8 cellular contexts compared by ENCODE assay signal in the genomic region with DNA sequence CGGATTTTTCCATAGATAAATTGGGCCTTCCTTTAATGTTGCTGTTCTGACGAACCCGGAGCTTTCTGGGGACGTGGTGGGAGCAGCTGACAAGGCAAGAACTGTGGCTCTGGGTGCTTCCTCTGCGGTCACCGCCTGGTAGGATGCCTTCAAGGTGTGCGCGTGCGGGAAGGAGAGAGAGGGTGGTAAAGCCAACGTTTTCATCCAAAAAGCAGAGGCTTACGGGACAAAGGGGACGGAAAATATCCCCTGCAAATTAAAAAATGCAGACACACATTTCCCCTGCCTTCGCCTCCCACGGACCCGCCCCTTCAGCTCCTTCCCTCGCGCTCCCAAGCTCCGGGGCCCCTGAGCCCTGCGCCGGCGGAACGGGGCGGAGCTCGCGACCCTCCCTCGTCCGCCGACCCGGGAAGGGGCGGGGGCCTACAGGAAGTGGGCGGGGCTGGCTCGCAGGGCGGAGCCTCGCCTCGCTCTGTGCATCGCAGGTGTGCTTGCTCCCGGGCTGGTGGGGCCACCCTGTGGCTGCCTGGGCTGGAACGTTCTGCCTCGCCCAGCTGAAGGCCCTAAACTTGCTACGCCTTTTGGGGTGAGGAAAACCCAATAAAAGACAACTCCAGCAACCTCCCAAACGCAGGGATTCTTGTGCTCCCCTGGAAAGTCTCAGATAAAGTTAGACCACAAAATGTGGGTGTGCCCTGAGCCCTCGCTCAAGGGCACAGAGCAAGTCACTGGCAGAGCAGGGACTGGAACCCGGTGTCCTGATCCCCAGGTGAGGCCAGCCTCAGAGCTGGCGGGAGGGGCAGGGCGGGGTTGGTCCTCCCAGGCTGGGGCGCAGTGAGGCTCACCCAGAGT. TPM values are rescaled to one million over a fixed set of nuclear protein-coding genes. Genes with fewer than 3 reads are reported as not detected.
DNase-seq lines count a peak whose midpoint lies in the region; ATAC-seq and TF ChIP-seq lines count a peak whose summit lies in the region.

No MANE protein-coding gene starts in this region.

- no peaks in the 10 kb centered on the region for H3K36me3 ChIP-seq in mucosa of stomach (ENCODE audit: control insufficient read depth, insufficient read depth, low read length)

- peaks cover 31% of the 10 kb centered on the region for H3K4me1 ChIP-seq in mucosa of stomach (ENCODE audit: control insufficient read depth, insufficient read depth, low read length)

- H3K27me3 Mint-ChIP-seq in Calu3 (ENCODE audit: unreplicated experiment), result peaks cover 35% of the 10 kb centered on the region

- peak; percentile 84 for DNase-seq in Calu3
- DNase-seq in NAMALWA (ENCODE audit: low spot score), result peak; percentile 79
- DNase-seq in activated CD4-positive, alpha-beta T cell treated with anti-CD3 and anti-CD28 coated beads for 4 hours, result peak; percentile 81 to 84
- DNase-seq in dorsolateral prefrontal cortex, result peak in 3 of 10 donors; percentile 48 to 65 (median 50)
- DNase-seq in stimulated activated CD8-positive, alpha-beta memory T cell treated with anti-CD3 and anti-CD28 coated beads, Interleukin-4, amount 100 ng/mL, for 48 hours, result peak; percentile 83
- no peak for DNase-seq in pons (ENCODE audit: low spot score)

- peaks cover 9% of the 10 kb centered on the region for H3K36me3 Mint-ChIP-seq in Calu3 (ENCODE audit: insufficient read depth, unreplicated experiment)

- no peaks in the 10 kb centered on the region for H3K9me3 Mint-ChIP-seq in Calu3 (ENCODE audit: low read depth, unreplicated experiment)

- peak overlapping the region in 58 of 59 donors; percentile 13 to 71 (median 51) for H3K4me3 ChIP-seq in dorsolateral prefrontal cortex
- peak overlapping the region; percentile 28 for H3K4me3 ChIP-seq in mucosa of stomach (ENCODE audit: low read length)

- H3K4me1 Mint-ChIP-seq in Calu3 (ENCODE audit: low read depth, unreplicated experiment), result peaks cover 14% of the 10 kb centered on the region

- H3K27ac ChIP-seq in dorsolateral prefrontal cortex, result peak overlapping the region in 32 of 59 donors; percentile 2 to 81 (median 38)

- intact Hi-C loops in Calu3 (cut with micrococcal nuclease; ENCODE audit: unreplicated experiment), result loop anchor here (10.0 kb wide), 2 partner anchors 215 to 415 kb away; a partner anchor contains a TSS
- intact Hi-C loops in dorsolateral prefrontal cortex (cut with DNase I), result loop anchor here (5.0 to 10.0 kb wide), 7 partner anchors 102 to 655 kb away; a partner anchor contains a TSS

- H3K27ac Mint-ChIP-seq in Calu3 (ENCODE audit: unreplicated experiment), result no peak overlapping the region

- ATAC-seq in GM21717 (IDR thresholded peaks at IDR 0.05; ENCODE audit: unreplicated experiment), result peak; percentile 79

- CTCF ChIA-PET in Calu3 (lab: Charles Lee), result interaction anchor here (2.0 to 2.3 kb wide), 2 partner anchors 294 to 297 kb away, joined by 10 to 15 read pairs; no protein-coding TSS in a partner anchor

- H3K27me3 ChIP-seq in dorsolateral prefrontal cortex (peaks cover 0 to 8% (median 0%) of the 10 kb centered on the region in 45 donors), mucosa of stomach (ENCODE audit: control insufficient read depth, insufficient read depth, low read length) (peaks cover 12% of the 10 kb centered on the region)

- no peaks in the 10 kb centered on the region for H3K9me3 ChIP-seq in mucosa of stomach (ENCODE audit: control insufficient read depth, low read length)

- no TSS peak for BruUV-seq in Calu3 (replicated peaks; lab: Mats Ljungman, UMichigan)

- H3K4me3 Mint-ChIP-seq in Calu3 (ENCODE audit: low read depth, unreplicated experiment), result peak overlapping the region; percentile 21

- TF ChIP-seq CTCF in Calu3 (IDR thresholded peaks at IDR 0.05; ENCODE audit: unreplicated experiment), result no peak
- TF ChIP-seq CTCF in dorsolateral prefrontal cortex (IDR thresholded peaks at IDR 0.05 in 54 of 56, conservative IDR thresholded peaks at IDR 0.05 in 2 of 56; ENCODE audit: low read depth in 1 of 56, partially characterized antibody in 56 of 56), result peak in 28 of 56 donors; percentile 6 to 50 (median 25)

- H3K9ac ChIP-seq in mucosa of stomach (ENCODE audit: low read length), result peak overlapping the region; percentile 40

RNA-seq across cellular contexts. Expression of a gene that starts 25.4 kb away (rescaled TPM):
- 13.5 and 15.0 TPM in 2 replicates for total RNA-seq in Calu3 (2022)
- 10 to 100 TPM in 28 of 120 experiments, 1 to 10 TPM in 92; 3.8 to 15.0 (median 8.3) TPM for total RNA-seq in dorsolateral prefrontal cortex
